Comparison of ENCODE assay signal across 18 cellular contexts in genomic region chr3:4529901-4530588, GRCh38.
"Had no signal": no experiment of that assay in that cellular context is flagged by ENCODE, and none has a peak within 500 bp of the region (broad histone marks: within the 10 kb centered on the region; RNA-seq: fewer than 3 reads in every experiment).

No MANE protein-coding gene starts in this region.

- H3K27ac Mint-ChIP-seq: activated CD8-positive, alpha-beta memory T cell treated with anti-CD3 and anti-CD28 coated beads, Interleukin-2, amount 10 ng/mL, durations not matched to agents 7 days and 5 days; activated naive CD8-positive, alpha-beta T cell treated with anti-CD3 and anti-CD28 coated beads for 36 hours; naive thymus-derived CD8-positive, alpha-beta T cell; stimulated activated effector memory CD8-positive, alpha-beta T cell treated with anti-CD3 and anti-CD28 coated beads, Interleukin-12 subunit alpha, Interleukin-12 subunit beta, amount 100 ng/mL, for 72 hours had no signal

- DNase-seq: activated CD4-positive, alpha-beta T cell treated with anti-CD3 and anti-CD28 coated beads for 1 hour; activated CD4-positive, alpha-beta T cell treated with anti-CD3 and anti-CD28 coated beads, Interleukin-2, amount 50 U/mL, for 48 hours; activated CD8-positive, alpha-beta memory T cell treated with anti-CD3 and anti-CD28 coated beads, Interleukin-2, amount 10 ng/mL, durations not matched to agents 7 days and 5 days; activated gamma-delta T cell; activated naive CD8-positive, alpha-beta T cell treated with anti-CD3 and anti-CD28 coated beads for 36 hours; activated T-cell treated with anti-CD3 and anti-CD28 coated beads, Interleukin-2, amount 50 U/mL, for 4 hours; brain microvascular endothelial cell; cerebellar nuclear complex; dermis blood vessel endothelial cell; hippocampal formation; naive thymus-derived CD8-positive, alpha-beta T cell; occipital lobe; psoas muscle; right lobe of liver; T-helper 2 cell; upper lobe of left lung had no signal

- H3K9me3 ChIP-seq: psoas muscle, right lobe of liver, upper lobe of left lung had no signal

- H3K27me3 ChIP-seq: brain microvascular endothelial cell, right lobe of liver, upper lobe of left lung had no signal

- H3K27me3 Mint-ChIP-seq: activated CD8-positive, alpha-beta memory T cell treated with anti-CD3 and anti-CD28 coated beads, Interleukin-2, amount 10 ng/mL, durations not matched to agents 7 days and 5 days; activated naive CD8-positive, alpha-beta T cell treated with anti-CD3 and anti-CD28 coated beads for 36 hours; naive thymus-derived CD8-positive, alpha-beta T cell had no signal

- H3K9me3 Mint-ChIP-seq: activated naive CD8-positive, alpha-beta T cell treated with anti-CD3 and anti-CD28 coated beads for 36 hours; activated T-cell treated with anti-CD3 and anti-CD28 coated beads, Interleukin-2, amount 50 U/mL, for 4 hours; naive thymus-derived CD8-positive, alpha-beta T cell; stimulated activated effector memory CD8-positive, alpha-beta T cell treated with anti-CD3 and anti-CD28 coated beads, Interleukin-12 subunit alpha, Interleukin-12 subunit beta, amount 100 ng/mL, for 72 hours had no signal

- H3K27ac ChIP-seq: brain microvascular endothelial cell, psoas muscle, right lobe of liver, upper lobe of left lung had no signal

- ATAC-seq: activated CD8-positive, alpha-beta memory T cell treated with anti-CD3 and anti-CD28 coated beads, Interleukin-2, amount 10 ng/mL, durations not matched to agents 7 days and 5 days; activated T-cell treated with anti-CD3 and anti-CD28 coated beads, Interleukin-2, amount 50 U/mL, for 4 hours; naive thymus-derived CD8-positive, alpha-beta T cell; psoas muscle; right lobe of liver; stimulated activated effector memory CD8-positive, alpha-beta T cell treated with anti-CD3 and anti-CD28 coated beads, Interleukin-12 subunit alpha, Interleukin-12 subunit beta, amount 100 ng/mL, for 72 hours had no signal

- H3K4me3 Mint-ChIP-seq: activated CD8-positive, alpha-beta memory T cell treated with anti-CD3 and anti-CD28 coated beads, Interleukin-2, amount 10 ng/mL, durations not matched to agents 7 days and 5 days; activated naive CD8-positive, alpha-beta T cell treated with anti-CD3 and anti-CD28 coated beads for 36 hours; activated T-cell treated with anti-CD3 and anti-CD28 coated beads, Interleukin-2, amount 50 U/mL, for 4 hours; naive thymus-derived CD8-positive, alpha-beta T cell; stimulated activated effector memory CD8-positive, alpha-beta T cell treated with anti-CD3 and anti-CD28 coated beads, Interleukin-12 subunit alpha, Interleukin-12 subunit beta, amount 100 ng/mL, for 72 hours had no signal

- H3K4me3 ChIP-seq: lung, psoas muscle, right lobe of liver, upper lobe of left lung had no signal

- H3K36me3 ChIP-seq: brain microvascular endothelial cell, right lobe of liver, upper lobe of left lung had no signal
